18 cellular contexts compared by ENCODE assay signal in the genomic region with DNA sequence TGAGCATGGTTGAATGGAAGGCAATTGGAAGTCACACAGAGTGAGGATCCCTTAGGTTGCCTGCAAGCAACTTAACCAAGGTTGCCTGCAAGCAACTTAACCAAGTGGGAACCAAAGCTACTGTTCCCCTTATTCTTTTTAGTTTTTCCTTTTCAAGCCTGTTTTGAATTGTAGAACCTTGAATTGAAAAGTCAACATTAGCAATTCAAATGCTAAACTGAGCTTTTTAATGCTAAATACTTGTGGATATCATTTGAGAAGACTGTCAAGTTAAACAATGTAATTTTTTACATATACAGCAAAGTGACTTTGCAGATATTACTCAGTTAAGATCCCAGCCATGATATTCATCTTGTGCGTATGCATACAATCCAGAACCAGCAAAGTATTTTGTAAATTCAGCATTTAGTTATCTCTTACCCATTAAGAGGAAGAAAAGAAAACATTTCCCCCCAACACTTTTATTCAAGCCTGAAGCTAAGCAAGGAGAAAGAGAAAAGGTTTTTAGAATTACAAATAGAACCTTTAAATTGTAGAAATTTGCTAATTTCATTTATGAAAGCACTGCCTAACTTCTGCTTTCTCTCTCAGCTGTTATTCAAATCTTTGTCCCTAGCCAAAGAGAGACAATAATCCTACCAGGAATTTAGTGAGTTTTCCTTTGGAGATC.
DNase-seq lines count a peak whose midpoint lies in the region; ATAC-seq and TF ChIP-seq lines count a peak whose summit lies in the region.
"Had no signal": no experiment of that assay in that cellular context is flagged by ENCODE, and none has a peak within 500 bp of the region (broad histone marks: within the 10 kb centered on the region; RNA-seq: fewer than 3 reads in every experiment).

No MANE protein-coding gene starts in this region.

- H3K4me2 ChIP-seq in parathyroid adenoma (ENCODE audit: low read length), result peak overlapping the region; percentile 39
- H3K4me2 ChIP-seq: A549 had no signal

- peak; percentile 91 for ATAC-seq in WTC11
- ATAC-seq in GM21423 (IDR thresholded peaks at IDR 0.05; ENCODE audit: unreplicated experiment), result no peak
- ATAC-seq: A549 had no signal

- H3K27me3 ChIP-seq in HUES48 (ENCODE audit: control insufficient read depth, insufficient read depth, low read length) (no peaks in the 10 kb centered on the region), iPS DF 6.9 (ENCODE audit: control insufficient read depth, insufficient read depth, low read length) (no peaks in the 10 kb centered on the region), parathyroid adenoma (ENCODE audit: control insufficient read depth, insufficient read depth, low read length) (no peaks in the 10 kb centered on the region), ascending aorta (no peaks in the 10 kb centered on the region)
- H3K27me3 ChIP-seq: MG63 had no signal

- H3K36me3 ChIP-seq in HUES48 (ENCODE audit: control insufficient read depth, insufficient read depth, low read length), result no peaks in the 10 kb centered on the region; the same call in 1 of the 2 replicates
- no peaks in the 10 kb centered on the region for H3K36me3 ChIP-seq in iPS DF 6.9 (ENCODE audit: control insufficient read depth, insufficient read depth, low read length)
- no peaks in the 10 kb centered on the region for H3K36me3 ChIP-seq in parathyroid adenoma (ENCODE audit: control insufficient read depth, insufficient read depth, low read length)
- H3K36me3 ChIP-seq in ascending aorta, result no peaks in the 10 kb centered on the region
- H3K36me3 ChIP-seq: MG63 had no signal

- H3K27ac ChIP-seq in HUES48 (ENCODE audit: low read depth, low read length), result peak overlapping the region; percentile 92
- H3K27ac ChIP-seq in iPS DF 6.9 (ENCODE audit: low read length), result peak overlapping the region; percentile 98
- no peak overlapping the region for H3K27ac ChIP-seq in parathyroid adenoma
- no peak overlapping the region for H3K27ac ChIP-seq in ascending aorta
- H3K27ac ChIP-seq: A549 had no signal

- H3K27me3 Mint-ChIP-seq in WTC11 (ENCODE audit: low read depth), result peaks cover 4% of the 10 kb centered on the region
- H3K27me3 Mint-ChIP-seq: B cell had no signal

- WGBS in iPS DF 6.9 (ENCODE audit: insufficient coverage, insufficient read length), result no CpG with 5 or more reads among the region's 1 CpG

- DNase-seq in WTC11 (ENCODE audit: low spot score) (no peak), iPS DF 6.9 (ENCODE audit: low read depth, low spot score) (peak; percentile 41), ascending aorta (ENCODE audit: low spot score in 2 of 2) (no peak), DMS114 treated with DMSO at 0.1 percent for 48 hours (lab: John Stamatoyannopoulos, UW; ENCODE audit: unreplicated experiment) (no peak)
- DNase-seq: EL, GF-D8, MG63, NCI-H1417 treated with DMSO at 0.1 percent for 48 hours, NCI-H187 treated with DMSO at 0.1 percent for 48 hours, NCI-H2107, NCI-H748 treated with DMSO at 0.1 percent for 48 hours, SIG-M5 had no signal

- peaks cover 44% of the 10 kb centered on the region for H3K9me3 Mint-ChIP-seq in WTC11

- H3K4me1 ChIP-seq in HUES48 (ENCODE audit: control insufficient read depth, insufficient read depth, low read length) (peaks cover 22% of the 10 kb centered on the region), iPS DF 6.9 (ENCODE audit: control insufficient read depth, insufficient read depth, low read length) (no peaks in the 10 kb centered on the region), parathyroid adenoma (no peaks in the 10 kb centered on the region), ascending aorta (no peaks in the 10 kb centered on the region)
- H3K4me1 ChIP-seq: A549 had no signal

- H3K9ac ChIP-seq in HUES48 (ENCODE audit: low read depth, low read length) (0 out of 2 replicates have a peak overlapping the region, but pooled peaks have one; percentile 4), parathyroid adenoma (no peak overlapping the region)

- H3K27ac Mint-ChIP-seq in WTC11, result peak overlapping the region; percentile 97
- H3K27ac Mint-ChIP-seq: B cell, CD14-positive monocyte had no signal

- H3K79me2 ChIP-seq in parathyroid adenoma, result no peaks in the 10 kb centered on the region

- H3K9me3 ChIP-seq in HUES48 (ENCODE audit: control insufficient read depth, insufficient read depth, low read length) (peaks cover 51% of the 10 kb centered on the region), iPS DF 6.9 (ENCODE audit: control insufficient read depth, insufficient read depth, low read length) (peaks cover 2% of the 10 kb centered on the region; the same call in 1 of the 2 replicates), parathyroid adenoma (ENCODE audit: control insufficient read depth, low read length) (no peaks in the 10 kb centered on the region), ascending aorta (no peaks in the 10 kb centered on the region)
- H3K9me3 ChIP-seq: A549, MG63 had no signal

- CTCF ChIA-PET in WTC11 (lab: Charles Lee), result interaction anchor here (1.4 kb wide), 1 partner anchor 377 kb away, joined by 12 read pairs; no protein-coding TSS in a partner anchor

- 0 out of 2 replicates have a peak overlapping the region, but pooled peaks have one; percentile 7 for H3K4me3 ChIP-seq in HUES48 (ENCODE audit: low read depth, low read length)
- no peak overlapping the region for H3K4me3 ChIP-seq in iPS DF 6.9 (ENCODE audit: low read length)
- H3K4me3 ChIP-seq in parathyroid adenoma (ENCODE audit: low read depth, low read length), result no peak overlapping the region
- no peak overlapping the region for H3K4me3 ChIP-seq in ascending aorta
- H3K4me3 ChIP-seq: A549, MG63 had no signal

- intact Hi-C loops in ascending aorta (cut with DNase I), result no loop called here

- peaks cover 48% of the 10 kb centered on the region for H3K4me1 Mint-ChIP-seq in WTC11
- H3K4me1 Mint-ChIP-seq: B cell, CD14-positive monocyte had no signal

- TF ChIP-seq CTCF in WTC11 (IDR thresholded peaks at IDR 0.05) (no peak), parathyroid adenoma (IDR thresholded peaks at IDR 0.05) (no peak), ascending aorta (IDR thresholded peaks at IDR 0.05) (no peak)

- POLR2A ChIA-PET in WTC11 (lab: Charles Lee), result no interaction called here

- H3K36me3 Mint-ChIP-seq in WTC11, result peaks cover 54% of the 10 kb centered on the region
- H3K36me3 Mint-ChIP-seq: CD14-positive monocyte had no signal

- no peak overlapping the region for H3K4me3 Mint-ChIP-seq in WTC11
- H3K4me3 Mint-ChIP-seq: B cell, CD14-positive monocyte had no signal

- no peak overlapping the region for H2AFZ ChIP-seq in parathyroid adenoma

TF ChIP-seq in WTC11, 78 proteins besides CTCF, POLR2A, EP300 and RAD21:
- TF ChIP-seq FOXJ3 (CRISPR knock-in tag; IDR thresholded peaks at IDR 0.05; ENCODE audit: borderline replicate concordance), result no peak
- TF ChIP-seq NFE2L1 (CRISPR knock-in tag; IDR thresholded peaks at IDR 0.05), result 0 out of 2 replicates have a peak, but pooled peaks have one; percentile 23

Comparison
In these comparisons a context has a peak if more than half of its experiments do, and no peak if none do; other contexts are left out.
1. H3K27ac ChIP-seq: peak in HUES48 (single experiment) and iPS DF 6.9 (single experiment); none in parathyroid adenoma (single experiment) and ascending aorta (0 of 2).